ENCODE assay signal across 22 cellular contexts in genomic region chr7:115844857-115845256, GRCh38.
A peak's percentile ranks its signal among the peaks of the same experiment; 100 is the strongest.
DNase-seq lines count a peak whose midpoint lies in the region; ATAC-seq and TF ChIP-seq lines count a peak whose summit lies in the region.
"Had no signal": no experiment of that assay in that cellular context is flagged by ENCODE, and none has a peak within 500 bp of the region (broad histone marks: within the 10 kb centered on the region; RNA-seq: fewer than 3 reads in every experiment).

No MANE protein-coding gene starts in this region.

- H3K27ac ChIP-seq in fibroblast of lung (ENCODE audit: insufficient read depth, low read length): no peak overlapping the region
- H3K27ac ChIP-seq: BLaER1 treated with 17β-estradiol and CSF1 and Interleukin-3, amounts not matched to agents 10 nM and 100 nM; HL-60 had no signal

- no peaks in the 10 kb centered on the region for H3K36me3 Mint-ChIP-seq in activated CD4-positive, alpha-beta T cell treated with anti-CD3 and anti-CD28 coated beads, Interleukin-2, amount 10 ng/mL, durations not matched to agents 7 days and 5 days (ENCODE audit: low read depth)
- no peaks in the 10 kb centered on the region for H3K36me3 Mint-ChIP-seq in activated CD8-positive, alpha-beta memory T cell treated with anti-CD3 and anti-CD28 coated beads, Interleukin-2, amount 10 ng/mL, durations not matched to agents 7 days and 5 days
- H3K36me3 Mint-ChIP-seq: CD8-positive, alpha-beta T cell; IgD-negative memory B cell had no signal

- H3K27me3 Mint-ChIP-seq in activated CD4-positive, alpha-beta T cell treated with anti-CD3 and anti-CD28 coated beads, Interleukin-2, amount 10 ng/mL, durations not matched to agents 7 days and 5 days: no peaks in the 10 kb centered on the region
- no peaks in the 10 kb centered on the region for H3K27me3 Mint-ChIP-seq in activated CD8-positive, alpha-beta memory T cell treated with anti-CD3 and anti-CD28 coated beads, Interleukin-2, amount 10 ng/mL, durations not matched to agents 7 days and 5 days
- H3K27me3 Mint-ChIP-seq: IgD-negative memory B cell had no signal

- H3K9ac ChIP-seq in adipocyte (ENCODE audit: low read length) (no peak overlapping the region), fibroblast of lung (ENCODE audit: insufficient read depth, low read length) (no peak overlapping the region)
- H3K9ac ChIP-seq: BLaER1 treated with 17β-estradiol and CSF1 and Interleukin-3, amounts not matched to agents 10 nM and 100 nM had no signal

- no peak overlapping the region for H3K27ac Mint-ChIP-seq in activated CD4-positive, alpha-beta T cell treated with anti-CD3 and anti-CD28 coated beads, Interleukin-2, amount 10 ng/mL, durations not matched to agents 7 days and 5 days
- no peak overlapping the region for H3K27ac Mint-ChIP-seq in activated CD8-positive, alpha-beta memory T cell treated with anti-CD3 and anti-CD28 coated beads, Interleukin-2, amount 10 ng/mL, durations not matched to agents 7 days and 5 days
- H3K27ac Mint-ChIP-seq: CD8-positive, alpha-beta T cell had no signal

- POLR2A ChIA-PET in activated CD4-positive, alpha-beta T cell treated with anti-CD3 and anti-CD28 coated beads, Interleukin-2, amount 10 ng/mL, durations not matched to agents 7 days and 5 days (lab: Charles Lee): no interaction called here

- no peaks in the 10 kb centered on the region for H3K79me2 ChIP-seq in fibroblast of lung (ENCODE audit: control insufficient read depth, insufficient read depth, low read length)

- H3K27me3 ChIP-seq in adipocyte (replicated peaks; ENCODE audit: control insufficient read depth, insufficient read depth, low read length) (no peaks in the 10 kb centered on the region), fibroblast of lung (ENCODE audit: control insufficient read depth, insufficient read depth, low read length) (no peaks in the 10 kb centered on the region)
- H3K27me3 ChIP-seq: BLaER1 treated with 17β-estradiol and CSF1 and Interleukin-3, amounts not matched to agents 10 nM and 100 nM; MG63 had no signal

- H3K9me3 ChIP-seq in adipocyte (ENCODE audit: control insufficient read depth, low read length): no peaks in the 10 kb centered on the region
- H3K9me3 ChIP-seq in fibroblast of lung (ENCODE audit: control insufficient read depth, insufficient read depth, low read depth, low read length): no peaks in the 10 kb centered on the region
- H3K9me3 ChIP-seq: BLaER1 treated with 17β-estradiol and CSF1 and Interleukin-3, amounts not matched to agents 10 nM and 100 nM; MG63 had no signal

- H3K4me1 ChIP-seq in adipocyte (ENCODE audit: control insufficient read depth, insufficient read depth, low read length) (no peaks in the 10 kb centered on the region), fibroblast of lung (ENCODE audit: control insufficient read depth, extremely low read depth, insufficient read depth, low read length) (no peaks in the 10 kb centered on the region)
- H3K4me1 ChIP-seq: BLaER1 treated with 17β-estradiol and CSF1 and Interleukin-3, amounts not matched to agents 10 nM and 100 nM had no signal

- no peak overlapping the region for H2AFZ ChIP-seq in fibroblast of lung (ENCODE audit: low read length)

- H4K20me1 ChIP-seq in fibroblast of lung (ENCODE audit: control insufficient read depth, extremely low read depth, insufficient read depth, low read length): no peaks in the 10 kb centered on the region
- H4K20me1 ChIP-seq: BLaER1 treated with 17β-estradiol and CSF1 and Interleukin-3, amounts not matched to agents 10 nM and 100 nM had no signal

- no peak overlapping the region for H3K4me3 Mint-ChIP-seq in activated CD4-positive, alpha-beta T cell treated with anti-CD3 and anti-CD28 coated beads, Interleukin-2, amount 10 ng/mL, durations not matched to agents 7 days and 5 days
- H3K4me3 Mint-ChIP-seq in activated CD8-positive, alpha-beta memory T cell treated with anti-CD3 and anti-CD28 coated beads, Interleukin-2, amount 10 ng/mL, durations not matched to agents 7 days and 5 days: no peak overlapping the region
- H3K4me3 Mint-ChIP-seq: CD8-positive, alpha-beta T cell; IgD-negative memory B cell had no signal

- H3K36me3 ChIP-seq in adipocyte (ENCODE audit: control insufficient read depth, insufficient read depth, low read length, severe bottlenecking) (no peaks in the 10 kb centered on the region), fibroblast of lung (ENCODE audit: control insufficient read depth, insufficient read depth, low read length) (no peaks in the 10 kb centered on the region)
- H3K36me3 ChIP-seq: BLaER1 treated with 17β-estradiol and CSF1 and Interleukin-3, amounts not matched to agents 10 nM and 100 nM; MG63 had no signal

- no peak for TF ChIP-seq CTCF in fibroblast of lung (conservative IDR thresholded peaks at IDR 0.05 in 1 of 2, IDR thresholded peaks at IDR 0.05 in 1 of 2; ENCODE audit: low read depth in 1 of 2, low read length in 2 of 2)

- H3K4me3 ChIP-seq in adipocyte (ENCODE audit: low read length) (no peak overlapping the region), fibroblast of lung (replicated peaks in 1 of 4; ENCODE audit: control extremely low read depth in 1 of 4, insufficient read depth in 1 of 4, low read depth in 3 of 4, low read length in 4 of 4) (no peak overlapping the region)
- H3K4me3 ChIP-seq: BLaER1 treated with 17β-estradiol and CSF1 and Interleukin-3, amounts not matched to agents 10 nM and 100 nM; MG63 had no signal

- ATAC-seq in activated CD8-positive, alpha-beta memory T cell treated with anti-CD3 and anti-CD28 coated beads, Interleukin-2, amount 10 ng/mL, durations not matched to agents 7 days and 5 days: no peak
- ATAC-seq: CD8-positive, alpha-beta T cell; Right ventricle myocardium inferior had no signal

- no peaks in the 10 kb centered on the region for H3K9me3 Mint-ChIP-seq in activated CD4-positive, alpha-beta T cell treated with anti-CD3 and anti-CD28 coated beads, Interleukin-2, amount 10 ng/mL, durations not matched to agents 7 days and 5 days
- H3K9me3 Mint-ChIP-seq in activated CD8-positive, alpha-beta memory T cell treated with anti-CD3 and anti-CD28 coated beads, Interleukin-2, amount 10 ng/mL, durations not matched to agents 7 days and 5 days (ENCODE audit: low read depth): no peaks in the 10 kb centered on the region
- H3K9me3 Mint-ChIP-seq: CD8-positive, alpha-beta T cell; IgD-negative memory B cell had no signal

- CTCF ChIA-PET in activated CD4-positive, alpha-beta T cell treated with anti-CD3 and anti-CD28 coated beads, Interleukin-2, amount 10 ng/mL, durations not matched to agents 7 days and 5 days (lab: Charles Lee): no interaction called here
- CTCF ChIA-PET in activated CD8-positive, alpha-beta memory T cell treated with anti-CD3 and anti-CD28 coated beads, Interleukin-2, amount 10 ng/mL, durations not matched to agents 7 days and 5 days (lab: Charles Lee): no interaction called here

- H3K4me1 Mint-ChIP-seq in activated CD4-positive, alpha-beta T cell treated with anti-CD3 and anti-CD28 coated beads, Interleukin-2, amount 10 ng/mL, durations not matched to agents 7 days and 5 days: no peaks in the 10 kb centered on the region
- no peaks in the 10 kb centered on the region for H3K4me1 Mint-ChIP-seq in activated CD8-positive, alpha-beta memory T cell treated with anti-CD3 and anti-CD28 coated beads, Interleukin-2, amount 10 ng/mL, durations not matched to agents 7 days and 5 days
- H3K4me1 Mint-ChIP-seq: IgD-negative memory B cell had no signal

- H3K4me2 ChIP-seq in fibroblast of lung (ENCODE audit: extremely low read depth, insufficient read depth, low read length): no peak overlapping the region
- H3K4me2 ChIP-seq: BLaER1 treated with 17β-estradiol and CSF1 and Interleukin-3, amounts not matched to agents 10 nM and 100 nM had no signal

- peak; percentile 37 for DNase-seq in HCEC 1CT
- DNase-seq in adipocyte (ENCODE audit: low read depth): peak; percentile 21
- peak; percentile 20 to 31 for DNase-seq in fibroblast of lung (ENCODE audit: low read depth in 2 of 2)
- DNase-seq in myocyte (ENCODE audit: low read depth): peak; percentile 31
- no peak for DNase-seq in activated CD4-positive, alpha-beta T cell treated with anti-CD3 and anti-CD28 coated beads, Interleukin-2, amount 10 ng/mL, durations not matched to agents 7 days and 5 days
- DNase-seq in hippocampal formation (lab: John Stamatoyannopoulos, UW): no peak
- no peak for DNase-seq in amniotic stem cell (lab: John Stamatoyannopoulos, UW)
- DNase-seq in activated CD8-positive, alpha-beta memory T cell treated with anti-CD3 and anti-CD28 coated beads, Interleukin-2, amount 10 ng/mL, durations not matched to agents 7 days and 5 days: no peak
- DNase-seq: Calu3; CD8-positive, alpha-beta T cell; Karpas-422; MG63; NCI-H1092; NCI-H1436 treated with DMSO at 0.1 percent for 48 hours; NCI-H2029; NCI-H2171; NCI-H446 treated with DMSO at 0.1 percent for 48 hours; NCI-H69 had no signal

Comparison
In these comparisons a context has a peak if more than half of its experiments do, and no peak if none do; other contexts are left out.
1. DNase-seq: peak in HCEC 1CT (single experiment), adipocyte (single experiment), fibroblast of lung (2 of 2) and myocyte (single experiment); none in activated CD4-positive, alpha-beta T cell treated with anti-CD3 and anti-CD28 coated beads, Interleukin-2, amount 10 ng/mL, durations not matched to agents 7 days and 5 days (single experiment), hippocampal formation (0 of 2), amniotic stem cell (single experiment) and activated CD8-positive, alpha-beta memory T cell treated with anti-CD3 and anti-CD28 coated beads, Interleukin-2, amount 10 ng/mL, durations not matched to agents 7 days and 5 days (single experiment).